Comparison of ENCODE assay signal across 23 cellular contexts in genomic region chr17:2560658-2561057, GRCh38.
"Had no signal": no experiment of that assay in that cellular context is flagged by ENCODE, and none has a peak within 500 bp of the region (broad histone marks: within the 10 kb centered on the region; RNA-seq: fewer than 3 reads in every experiment).

No MANE protein-coding gene starts in this region.

- H3K36me3 Mint-ChIP-seq: activated naive CD4-positive, alpha-beta T cell treated with anti-CD3 and anti-CD28 coated beads, Interleukin-2, amount 10 ng/mL, durations not matched to agents 7 days and 5 days; activated naive CD8-positive, alpha-beta T cell treated with anti-CD3 and anti-CD28 coated beads for 36 hours; T-cell had no signal

- H3K4me3 ChIP-seq: adrenal gland, SK-N-MC had no signal

- H3K27ac ChIP-seq: adrenal gland, SK-N-MC, VCaP had no signal

- DNase-seq: activated CD4-positive, alpha-beta memory T cell treated with anti-CD3 and anti-CD28 coated beads, Interleukin-2, amount 10 ng/mL, durations not matched to agents 7 days and 5 days; activated CD4-positive, alpha-beta T cell treated with anti-CD3 and anti-CD28 coated beads for 36 hours; activated CD4-positive, alpha-beta T cell treated with anti-CD3 and anti-CD28 coated beads, Interleukin-2, amount 50 U/mL, for 1 hour; activated gamma-delta T cell treated with Interleukin-2 at 50 U/mL for 16 hours; activated naive CD4-positive, alpha-beta T cell treated with anti-CD3 and anti-CD28 coated beads, Interleukin-2, amount 10 ng/mL, durations not matched to agents 7 days and 5 days; activated naive CD8-positive, alpha-beta T cell treated with anti-CD3 and anti-CD28 coated beads for 36 hours; activated T-cell treated with anti-CD3 and anti-CD28 coated beads for 4 hours; activated T-cell treated with anti-CD3 and anti-CD28 coated beads, Interleukin-2, amount 50 U/mL, for 72 hours; adrenal gland; anterior cingulate cortex; NCI-H1105 treated with DMSO at 0.1 percent for 48 hours; NCI-H1436 treated with DMSO at 0.1 percent for 48 hours; NCI-H187; NCI-H2081; NCI-H446; NCI-H524 treated with DMSO at 0.1 percent for 48 hours; NCI-H82; T-cell; T-helper 2 cell; T1000 had no signal

- H3K27me3 ChIP-seq: adrenal gland had no signal

- H3K9me3 ChIP-seq: adrenal gland had no signal

- H3K4me1 ChIP-seq: adrenal gland had no signal

- H3K27ac Mint-ChIP-seq: activated CD4-positive, alpha-beta memory T cell treated with anti-CD3 and anti-CD28 coated beads, Interleukin-2, amount 10 ng/mL, durations not matched to agents 7 days and 5 days; activated CD4-positive, alpha-beta T cell treated with anti-CD3 and anti-CD28 coated beads for 36 hours; activated naive CD4-positive, alpha-beta T cell treated with anti-CD3 and anti-CD28 coated beads, Interleukin-2, amount 10 ng/mL, durations not matched to agents 7 days and 5 days; activated naive CD8-positive, alpha-beta T cell treated with anti-CD3 and anti-CD28 coated beads for 36 hours; activated T-cell treated with anti-CD3 and anti-CD28 coated beads, Interleukin-2, amount 50 U/mL, for 72 hours; activated T-helper 2 cell treated with anti-CD3 and anti-CD28 coated beads, Interferon-gamma antibody, Interleukin-2, Interleukin-4, amounts not matched to agents 10 μg/mL and 5 μg/mL and 100 μg/mL, durations not matched to agents 14 hours and 24 hours and 36 hours; T-cell had no signal

- H3K36me3 ChIP-seq: adrenal gland had no signal

- H3K27me3 Mint-ChIP-seq: activated naive CD8-positive, alpha-beta T cell treated with anti-CD3 and anti-CD28 coated beads for 36 hours had no signal

- H3K4me3 Mint-ChIP-seq: activated CD4-positive, alpha-beta memory T cell treated with anti-CD3 and anti-CD28 coated beads, Interleukin-2, amount 10 ng/mL, durations not matched to agents 7 days and 5 days; activated CD4-positive, alpha-beta T cell treated with anti-CD3 and anti-CD28 coated beads for 36 hours; activated naive CD4-positive, alpha-beta T cell treated with anti-CD3 and anti-CD28 coated beads, Interleukin-2, amount 10 ng/mL, durations not matched to agents 7 days and 5 days; activated naive CD8-positive, alpha-beta T cell treated with anti-CD3 and anti-CD28 coated beads for 36 hours; activated T-cell treated with anti-CD3 and anti-CD28 coated beads, Interleukin-2, amount 50 U/mL, for 72 hours; T-cell had no signal

- H3K9me3 Mint-ChIP-seq: activated CD4-positive, alpha-beta memory T cell treated with anti-CD3 and anti-CD28 coated beads, Interleukin-2, amount 10 ng/mL, durations not matched to agents 7 days and 5 days; activated naive CD8-positive, alpha-beta T cell treated with anti-CD3 and anti-CD28 coated beads for 36 hours; T-cell had no signal
